22 cellular contexts compared by ENCODE assay signal in the genomic region with DNA sequence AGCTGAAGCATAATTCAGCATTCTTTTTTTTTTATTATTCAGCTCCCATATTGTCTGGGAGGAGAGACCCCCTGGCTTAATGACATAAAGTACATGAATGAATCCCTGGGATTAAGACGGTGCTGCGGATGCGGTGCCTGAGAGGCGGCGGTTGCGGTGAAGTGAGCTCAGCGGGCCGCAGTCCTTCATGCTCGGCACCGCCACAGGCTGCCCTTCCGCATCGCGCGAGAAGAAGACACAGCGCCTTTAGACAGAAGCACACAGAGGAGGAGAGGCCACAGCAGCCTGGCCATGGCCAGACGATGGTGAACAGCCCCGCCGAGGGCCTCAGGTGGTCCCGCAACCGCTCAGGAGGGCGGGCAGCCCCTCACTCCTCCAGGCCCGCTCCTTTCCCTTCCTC.
"Had no signal": no experiment of that assay in that cellular context is flagged by ENCODE, and none has a peak within 500 bp of the region (broad histone marks: within the 10 kb centered on the region; RNA-seq: fewer than 3 reads in every experiment).

No MANE protein-coding gene starts in this region.

- H3K27me3 Mint-ChIP-seq: activated CD4-positive, alpha-beta T cell treated with anti-CD3 and anti-CD28 coated beads, Interleukin-2, amount 10 ng/mL, durations not matched to agents 7 days and 5 days had no signal

- H3K4me3 Mint-ChIP-seq: activated CD4-positive, alpha-beta T cell treated with anti-CD3 and anti-CD28 coated beads, Interleukin-2, amount 10 ng/mL, durations not matched to agents 7 days and 5 days; mesothelial cell of epicardium; natural killer cell treated with Interleukin-12 subunit alpha and Interleukin-12 subunit beta and Interleukin-15 and Interleukin-18, amount 100 ng/mL, for 72 hours had no signal

- H3K4me1 Mint-ChIP-seq: activated CD4-positive, alpha-beta T cell treated with anti-CD3 and anti-CD28 coated beads, Interleukin-2, amount 10 ng/mL, durations not matched to agents 7 days and 5 days; mesothelial cell of epicardium had no signal

- H3K9me3 Mint-ChIP-seq: activated CD4-positive, alpha-beta T cell treated with anti-CD3 and anti-CD28 coated beads, Interleukin-2, amount 10 ng/mL, durations not matched to agents 7 days and 5 days had no signal

- H3K27ac Mint-ChIP-seq: activated CD4-positive, alpha-beta T cell treated with anti-CD3 and anti-CD28 coated beads, Interleukin-2, amount 10 ng/mL, durations not matched to agents 7 days and 5 days; activated naive CD4-positive, alpha-beta T cell treated with anti-CD3 and anti-CD28 coated beads, Interleukin-2, amount 50 U/mL, for 72 hours; mesothelial cell of epicardium; natural killer cell treated with Interleukin-12 subunit alpha and Interleukin-12 subunit beta and Interleukin-15 and Interleukin-18, amount 100 ng/mL, for 72 hours had no signal

- ATAC-seq: activated CD4-positive, CD25-positive, alpha-beta regulatory T cell treated with anti-CD3 and anti-CD28 coated beads, Interleukin-2, amount 50 U/mL, for 24 hours; activated naive CD4-positive, alpha-beta T cell treated with anti-CD3 and anti-CD28 coated beads, Interleukin-2, amount 50 U/mL, for 72 hours; body of pancreas; lower lobe of right lung; natural killer cell treated with Interleukin-12 subunit alpha and Interleukin-12 subunit beta and Interleukin-15 and Interleukin-18, amount 100 ng/mL, for 72 hours had no signal

- H3K4me2 ChIP-seq: hepatocyte had no signal

- H3K36me3 ChIP-seq: adrenal gland, colonic mucosa, esophagus muscularis mucosa, lower lobe of right lung, thyroid gland had no signal

- DNase-seq: activated CD4-positive, alpha-beta T cell treated with anti-CD3 and anti-CD28 coated beads, Interleukin-2, amount 10 ng/mL, durations not matched to agents 7 days and 5 days; activated CD8-positive, alpha-beta memory T cell treated with anti-CD3 and anti-CD28 coated beads, Interleukin-2, amount 50 U/mL, for 4 hours; activated effector memory CD4-positive, alpha-beta T cell treated with anti-CD3 and anti-CD28 coated beads, Interleukin-2, amount 50 U/mL, for 16 hours; activated T-cell treated with anti-CD3 and anti-CD28 coated beads, Interleukin-2, amount 50 U/mL, for 48 hours; adrenal gland; body of pancreas; caudate nucleus; colonic mucosa; islet precursor cell; lower lobe of right lung; posterior cingulate gyrus; stimulated activated CD8-positive, alpha-beta memory T cell treated with anti-CD3 and anti-CD28 coated beads, Interleukin-4, amount 100 ng/mL, for 48 hours; stimulated activated naive CD4-positive, alpha-beta T cell treated with Interleukin-2 at 50 U/mL for 16 hours; T-helper 1 cell; T1000; thyroid gland had no signal

- H3K27ac ChIP-seq: adrenal gland, body of pancreas, colonic mucosa, esophagus muscularis mucosa, hepatocyte, lower lobe of right lung, thyroid gland had no signal

- H3K79me2 ChIP-seq: hepatocyte had no signal

- H3K4me3 ChIP-seq: adrenal gland, body of pancreas, colonic mucosa, esophagus muscularis mucosa, hepatocyte, lower lobe of right lung, thyroid gland had no signal

- H3K9me3 ChIP-seq: adrenal gland, body of pancreas, colonic mucosa, lower lobe of right lung, thyroid gland had no signal

- H2AFZ ChIP-seq: hepatocyte had no signal

- H3K36me3 Mint-ChIP-seq: mesothelial cell of epicardium; natural killer cell treated with Interleukin-12 subunit alpha and Interleukin-12 subunit beta and Interleukin-15 and Interleukin-18, amount 100 ng/mL, for 72 hours had no signal

- H3K4me1 ChIP-seq: adrenal gland, body of pancreas, colonic mucosa, esophagus muscularis mucosa, lower lobe of right lung, thyroid gland had no signal

- H3K27me3 ChIP-seq: adrenal gland, body of pancreas, colonic mucosa, hepatocyte, thyroid gland had no signal
